16 cellular contexts compared by ENCODE assay signal in the genomic region with DNA sequence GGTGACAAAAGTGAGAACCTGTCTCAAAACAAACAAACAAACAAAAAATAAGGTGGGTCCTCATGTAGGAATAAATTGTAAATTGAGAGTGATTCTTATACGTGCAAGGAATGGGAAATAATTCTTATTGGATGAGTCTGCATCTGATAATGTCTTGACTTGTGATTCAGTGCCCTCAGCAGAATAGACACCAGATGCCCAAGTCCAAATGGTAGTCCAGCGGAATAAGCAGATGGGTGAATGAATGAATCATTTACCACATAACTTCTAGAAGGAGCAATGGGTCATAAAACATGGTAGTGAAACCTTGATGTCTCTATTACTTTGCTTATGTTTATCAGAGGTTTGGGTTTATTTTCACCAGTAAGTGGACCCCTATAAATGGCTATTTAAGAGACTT.
"Had no signal": no experiment of that assay in that cellular context is flagged by ENCODE, and none has a peak within 500 bp of the region (broad histone marks: within the 10 kb centered on the region; RNA-seq: fewer than 3 reads in every experiment).

No MANE protein-coding gene starts in this region.

- H3K9me3 ChIP-seq: esophagus muscularis mucosa, right atrium auricular region, tibial nerve, upper lobe of right lung, vagina had no signal

- H3K27me3 ChIP-seq: dorsolateral prefrontal cortex, esophagus muscularis mucosa, hepatocyte, right atrium auricular region, tibial nerve, upper lobe of right lung, vagina had no signal

- H3K36me3 ChIP-seq: esophagus muscularis mucosa, right atrium auricular region, tibial nerve, upper lobe of right lung, vagina had no signal

- H3K4me1 ChIP-seq: esophagus muscularis mucosa, right atrium auricular region, tibial nerve, upper lobe of right lung, vagina had no signal

- H3K4me3 ChIP-seq: dorsolateral prefrontal cortex, esophagus muscularis mucosa, hepatocyte, right atrium auricular region, tibial nerve, upper lobe of right lung, vagina had no signal

- H3K27ac ChIP-seq: dorsolateral prefrontal cortex, esophagus muscularis mucosa, hepatocyte, right atrium auricular region, tibial nerve, upper lobe of right lung, vagina had no signal

- DNase-seq: cortex of kidney; dorsolateral prefrontal cortex; effector CD8-positive, alpha-beta T cell; foreskin melanocyte; head of caudate nucleus; natural killer cell; posterior cingulate gyrus; small intestine; stimulated activated CD4-positive, alpha-beta T cell treated with anti-CD3 and anti-CD28 coated beads, Interleukin-2, amount 100 ng/mL, for 48 hours; stimulated activated CD8-positive, alpha-beta memory T cell treated with anti-CD3 and anti-CD28 coated beads, Interleukin-4, amount 100 ng/mL, for 48 hours; upper lobe of right lung had no signal
